Comparison of ENCODE assay signal across 8 cellular contexts in genomic region chr19:39845172-39845571, GRCh38. TPM values are rescaled to one million over a fixed set of nuclear protein-coding genes. Genes with fewer than 3 reads are reported as not detected.
DNase-seq lines count a peak whose midpoint lies in the region; ATAC-seq and TF ChIP-seq lines count a peak whose summit lies in the region.

No MANE protein-coding gene starts in this region.

- H3K27ac Mint-ChIP-seq in CD8-positive, alpha-beta T cell = peak overlapping the region; percentile 96
- peak overlapping the region; percentile 97 for H3K27ac Mint-ChIP-seq in neural crest cell (ENCODE audit: unreplicated experiment)

- H3K27me3 Mint-ChIP-seq in CD8-positive, alpha-beta T cell (ENCODE audit: low read depth) = no peaks in the 10 kb centered on the region
- H3K27me3 Mint-ChIP-seq in neural crest cell (ENCODE audit: low read depth) = no peaks in the 10 kb centered on the region

- peak overlapping the region; percentile 91 to 92 for H3K9ac ChIP-seq in duodenal mucosa (ENCODE audit: low read depth in 1 of 2, low read length in 2 of 2)

- intact Hi-C loops in CD8-positive, alpha-beta T cell (cut with DNase I, micrococcal nuclease) = loop anchor here (5.0 to 10.0 kb wide), 7 partner anchors 173 to 1552 kb away; partner anchors contain the start of genes BCKDHA (in 1 of the 2), EID2 (in 1 of the 2), EXOSC5 (in 1 of the 2) and KCNK6 (in 1 of the 2)

- peak overlapping the region; percentile 71 for H3K27ac ChIP-seq in CD8-positive, alpha-beta T cell (ENCODE audit: low read depth, low read length)
- no peak overlapping the region for H3K27ac ChIP-seq in duodenal mucosa (ENCODE audit: low read depth, low read length)

- H3K4me3 Mint-ChIP-seq in CD8-positive, alpha-beta T cell = peak overlapping the region; percentile 87
- H3K4me3 Mint-ChIP-seq in neural crest cell = peak overlapping the region; percentile 81

- TF ChIP-seq POLR2A in NB4 (IDR thresholded peaks at IDR 0.05; ENCODE audit: extremely low read depth, insufficient read length) = no peak

- no peaks in the 10 kb centered on the region for H3K9me3 ChIP-seq in CD8-positive, alpha-beta T cell (ENCODE audit: low read length)
- H3K9me3 ChIP-seq in duodenal mucosa (ENCODE audit: control insufficient read depth in 1 of 2, low read length in 2 of 2) = no peaks in the 10 kb centered on the region

- H3K27me3 ChIP-seq in CD8-positive, alpha-beta T cell (ENCODE audit: insufficient read depth, low read length) = no peaks in the 10 kb centered on the region
- H3K27me3 ChIP-seq in duodenal mucosa (ENCODE audit: control insufficient read depth in 1 of 2, insufficient read depth in 2 of 2, low read length in 2 of 2) = no peaks in the 10 kb centered on the region

- no peak for DNase-seq in CD8-positive, alpha-beta T cell
- DNase-seq in NB4 (ENCODE audit: low read depth) (no peak), neural crest cell (ENCODE audit: low read depth, low spot score) (no peak), COLO668 (lab: John Stamatoyannopoulos, UW; ENCODE audit: unreplicated experiment) (no peak), NCI-H2029 treated with DMSO at 0.1 percent for 48 hours (lab: John Stamatoyannopoulos, UW) (no peak)

- POLR2A ChIA-PET in CD8-positive, alpha-beta T cell (lab: Charles Lee) = interaction anchor here (0.5 to 2.5 kb wide), 5 partner anchors 12 to 1013 kb away, joined by 3 to 16 read pairs (median 3); partner anchors contain the start of genes DYRK1B and ECH1

- peaks cover 39% of the 10 kb centered on the region for H3K4me1 ChIP-seq in CD8-positive, alpha-beta T cell (ENCODE audit: insufficient read depth, low read length)
- peaks cover 35 to 41% of the 10 kb centered on the region in 2 donors for H3K4me1 ChIP-seq in duodenal mucosa (ENCODE audit: control insufficient read depth in 1 of 2, insufficient read depth in 2 of 2, low read length in 2 of 2)

- peaks cover 14% of the 10 kb centered on the region for H3K36me3 Mint-ChIP-seq in CD8-positive, alpha-beta T cell
- H3K36me3 Mint-ChIP-seq in neural crest cell (ENCODE audit: low read depth) = no peaks in the 10 kb centered on the region

- H3K4me1 Mint-ChIP-seq in CD8-positive, alpha-beta T cell (ENCODE audit: low read depth) = peaks cover 51% of the 10 kb centered on the region
- H3K4me1 Mint-ChIP-seq in neural crest cell = peaks cover 38% of the 10 kb centered on the region

- H3K9me3 Mint-ChIP-seq in CD8-positive, alpha-beta T cell = no peaks in the 10 kb centered on the region
- no peaks in the 10 kb centered on the region for H3K9me3 Mint-ChIP-seq in neural crest cell

- peak overlapping the region; percentile 87 for H3K4me3 ChIP-seq in CD8-positive, alpha-beta T cell (ENCODE audit: low read depth, low read length)
- H3K4me3 ChIP-seq in NB4 (ENCODE audit: low read depth, low read length) (peak overlapping the region; percentile 92), duodenal mucosa (ENCODE audit: low read depth in 1 of 2, low read length in 2 of 2) (peak overlapping the region; percentile 87 to 93)

- peaks cover under 1% of the 10 kb centered on the region for H3K36me3 ChIP-seq in CD8-positive, alpha-beta T cell (ENCODE audit: insufficient read depth, low read length)
- peaks cover 0 to 1% of the 10 kb centered on the region in 2 donors for H3K36me3 ChIP-seq in duodenal mucosa (ENCODE audit: control insufficient read depth in 1 of 2, insufficient read depth in 2 of 2, low read length in 2 of 2)

- TF ChIP-seq CTCF in CD8-positive, alpha-beta T cell (IDR thresholded peaks at IDR 0.05) = no peak
- no peak for TF ChIP-seq CTCF in NB4 (IDR thresholded peaks at IDR 0.05; ENCODE audit: low read depth, low read length)
- TF ChIP-seq CTCF in neural crest cell (conservative IDR thresholded peaks at IDR 0.05) = no peak

- CTCF ChIA-PET in CD8-positive, alpha-beta T cell (lab: Charles Lee) = interaction anchor here (0.7 to 6.2 kb wide), 7 partner anchors 10 to 125 kb away, joined by 3 to 106 read pairs (median 11); partner anchors contain the start of gene PSMC4

- no peak for ATAC-seq in CD8-positive, alpha-beta T cell
- ATAC-seq in GM21390 (IDR thresholded peaks at IDR 0.05; ENCODE audit: unreplicated experiment) (no peak), GM18870 (IDR thresholded peaks at IDR 0.05; ENCODE audit: unreplicated experiment) (no peak)

RNA-seq across cellular contexts. Expression of gene FBL, which starts 1.0 kb away (rescaled TPM):
- 100 to 1,000 TPM; 351 to 365 TPM for total RNA-seq in CD8-positive, alpha-beta T cell
- total RNA-seq in neural crest cell = 473 and 489 TPM in 2 replicates

RNA-seq across cellular contexts. Expression of gene DYRK1B, which starts 11.2 kb away (rescaled TPM):
- 10 to 100 TPM; 19.0 to 22.6 TPM for total RNA-seq in CD8-positive, alpha-beta T cell
- total RNA-seq in neural crest cell = 40.5 and 44.9 TPM in 2 replicates
